ENCODE assay signal across 1 cellular context in the genomic region with DNA sequence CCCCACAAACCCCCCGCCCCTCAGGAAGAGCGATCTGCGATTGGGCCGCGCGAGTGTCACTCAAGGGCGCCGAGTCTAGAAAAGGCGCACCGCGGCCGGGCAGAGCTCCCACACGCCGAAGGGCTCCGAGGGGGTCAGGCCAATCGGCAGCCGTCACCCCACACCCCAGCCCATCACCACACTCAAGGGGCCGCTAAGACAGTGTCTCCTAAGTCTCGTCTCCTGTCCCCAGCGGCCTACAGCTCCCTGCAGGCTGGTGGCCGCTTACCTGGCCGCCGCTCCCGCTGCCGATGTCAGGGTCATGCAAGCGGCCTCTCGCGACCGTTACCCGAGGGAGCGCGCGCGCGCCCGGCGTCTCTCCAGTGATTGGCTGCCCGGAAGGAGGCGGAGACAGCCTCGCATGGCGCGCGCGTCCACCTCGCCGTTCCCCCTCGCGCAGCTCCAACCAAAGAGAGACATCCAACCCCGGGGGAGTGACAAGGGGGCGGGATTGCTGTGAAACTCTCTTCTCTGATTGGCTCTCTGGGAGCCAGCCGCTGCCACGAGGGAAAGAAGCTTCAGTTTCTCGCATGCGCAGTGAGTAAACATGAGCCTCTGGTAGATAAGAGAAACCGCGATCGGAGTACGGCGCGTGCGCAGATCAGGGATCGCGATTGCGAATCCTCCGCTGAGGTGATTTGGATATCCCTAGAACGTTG.
TF ChIP-seq lines count a peak whose summit lies in the region.

A gene with protein sequence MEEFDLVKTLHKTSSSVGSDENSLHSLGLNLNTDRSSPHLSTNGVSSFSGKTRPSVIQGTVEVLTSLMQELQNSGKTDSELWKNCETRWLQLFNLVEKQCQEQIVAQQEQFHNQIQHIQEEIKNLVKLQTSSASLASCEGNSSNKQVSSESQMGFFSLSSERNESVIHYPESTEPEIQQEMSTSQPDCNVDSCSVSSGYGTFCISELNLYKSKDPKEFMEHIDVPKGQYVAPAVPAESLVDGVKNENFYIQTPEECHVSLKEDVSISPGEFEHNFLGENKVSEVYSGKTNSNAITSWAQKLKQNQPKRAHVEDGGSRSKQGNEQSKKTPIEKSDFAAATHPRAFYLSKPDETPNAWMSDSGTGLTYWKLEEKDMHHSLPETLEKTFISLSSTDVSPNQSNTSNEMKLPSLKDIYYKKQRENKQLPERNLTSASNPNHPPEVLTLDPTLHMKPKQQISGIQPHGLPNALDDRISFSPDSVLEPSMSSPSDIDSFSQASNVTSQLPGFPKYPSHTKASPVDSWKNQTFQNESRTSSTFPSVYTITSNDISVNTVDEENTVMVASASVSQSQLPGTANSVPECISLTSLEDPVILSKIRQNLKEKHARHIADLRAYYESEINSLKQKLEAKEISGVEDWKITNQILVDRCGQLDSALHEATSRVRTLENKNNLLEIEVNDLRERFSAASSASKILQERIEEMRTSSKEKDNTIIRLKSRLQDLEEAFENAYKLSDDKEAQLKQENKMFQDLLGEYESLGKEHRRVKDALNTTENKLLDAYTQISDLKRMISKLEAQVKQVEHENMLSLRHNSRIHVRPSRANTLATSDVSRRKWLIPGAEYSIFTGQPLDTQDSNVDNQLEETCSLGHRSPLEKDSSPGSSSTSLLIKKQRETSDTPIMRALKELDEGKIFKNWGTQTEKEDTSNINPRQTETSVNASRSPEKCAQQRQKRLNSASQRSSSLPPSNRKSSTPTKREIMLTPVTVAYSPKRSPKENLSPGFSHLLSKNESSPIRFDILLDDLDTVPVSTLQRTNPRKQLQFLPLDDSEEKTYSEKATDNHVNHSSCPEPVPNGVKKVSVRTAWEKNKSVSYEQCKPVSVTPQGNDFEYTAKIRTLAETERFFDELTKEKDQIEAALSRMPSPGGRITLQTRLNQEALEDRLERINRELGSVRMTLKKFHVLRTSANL (minus strand): TSS at position 335 of the 698 bp plus-strand sequence. CDS start 2,777 bp downstream, outside the sequence.
A gene (plus strand): TSS at position 630 of the 698 bp plus-strand sequence. CDS start 20,239 bp downstream, outside the sequence.

TF ChIP-seq in HEK293, 187 proteins besides CTCF, POLR2A, EP300 and RAD21 (continued from another document and continues in another):
- TF ChIP-seq, protein P1, sequence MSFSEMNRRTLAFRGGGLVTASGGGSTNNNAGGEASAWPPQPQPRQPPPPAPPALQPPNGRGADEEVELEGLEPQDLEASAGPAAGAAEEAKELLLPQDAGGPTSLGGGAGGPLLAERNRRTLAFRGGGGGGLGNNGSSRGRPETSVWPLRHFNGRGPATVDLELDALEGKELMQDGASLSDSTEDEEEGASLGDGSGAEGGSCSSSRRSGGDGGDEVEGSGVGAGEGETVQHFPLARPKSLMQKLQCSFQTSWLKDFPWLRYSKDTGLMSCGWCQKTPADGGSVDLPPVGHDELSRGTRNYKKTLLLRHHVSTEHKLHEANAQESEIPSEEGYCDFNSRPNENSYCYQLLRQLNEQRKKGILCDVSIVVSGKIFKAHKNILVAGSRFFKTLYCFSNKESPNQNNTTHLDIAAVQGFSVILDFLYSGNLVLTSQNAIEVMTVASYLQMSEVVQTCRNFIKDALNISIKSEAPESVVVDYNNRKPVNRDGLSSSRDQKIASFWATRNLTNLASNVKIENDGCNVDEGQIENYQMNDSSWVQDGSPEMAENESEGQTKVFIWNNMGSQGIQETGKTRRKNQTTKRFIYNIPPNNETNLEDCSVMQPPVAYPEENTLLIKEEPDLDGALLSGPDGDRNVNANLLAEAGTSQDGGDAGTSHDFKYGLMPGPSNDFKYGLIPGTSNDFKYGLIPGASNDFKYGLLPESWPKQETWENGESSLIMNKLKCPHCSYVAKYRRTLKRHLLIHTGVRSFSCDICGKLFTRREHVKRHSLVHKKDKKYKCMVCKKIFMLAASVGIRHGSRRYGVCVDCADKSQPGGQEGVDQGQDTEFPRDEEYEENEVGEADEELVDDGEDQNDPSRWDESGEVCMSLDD (tag by site-specific recombination; IDR thresholded peaks at IDR 0.05) = peak; percentile 88
- TF ChIP-seq, protein P2, sequence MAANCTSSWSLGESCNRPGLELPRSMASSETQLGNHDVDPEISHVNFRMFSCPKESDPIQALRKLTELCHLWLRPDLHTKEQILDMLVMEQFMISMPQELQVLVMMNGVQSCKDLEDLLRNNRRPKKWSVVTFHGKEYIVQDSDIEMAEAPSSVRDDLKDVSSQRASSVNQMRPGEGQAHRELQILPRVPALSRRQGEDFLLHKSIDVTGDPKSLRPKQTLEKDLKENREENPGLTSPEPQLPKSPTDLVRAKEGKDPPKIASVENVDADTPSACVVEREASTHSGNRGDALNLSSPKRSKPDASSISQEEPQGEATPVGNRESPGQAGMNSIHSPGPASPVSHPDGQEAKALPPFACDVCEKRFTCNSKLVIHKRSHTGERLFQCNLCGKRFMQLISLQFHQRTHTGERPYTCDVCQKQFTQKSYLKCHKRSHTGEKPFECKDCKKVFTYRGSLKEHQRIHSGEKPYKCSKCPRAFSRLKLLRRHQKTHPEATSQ (tag by site-specific recombination; IDR thresholded peaks at IDR 0.05) = peak; percentile 98
- peak; percentile 94 for TF ChIP-seq ZSCAN23 (tag by site-specific recombination; IDR thresholded peaks at IDR 0.05)
- peak; percentile 39; the same call in 1 of the 2 replicates for TF ChIP-seq HOXD13 (CRISPR knock-in tag; IDR thresholded peaks at IDR 0.05; ENCODE audit: borderline replicate concordance)
- TF ChIP-seq ZNF266 (tag by site-specific recombination; IDR thresholded peaks at IDR 0.05; ENCODE audit: low read depth) = no peak
- peak; percentile 49 for TF ChIP-seq ZNF623 (tag by site-specific recombination; IDR thresholded peaks at IDR 0.05)
- no peak for TF ChIP-seq ZNF174 (tag by site-specific recombination; IDR thresholded peaks at IDR 0.05)
- TF ChIP-seq, protein P3, sequence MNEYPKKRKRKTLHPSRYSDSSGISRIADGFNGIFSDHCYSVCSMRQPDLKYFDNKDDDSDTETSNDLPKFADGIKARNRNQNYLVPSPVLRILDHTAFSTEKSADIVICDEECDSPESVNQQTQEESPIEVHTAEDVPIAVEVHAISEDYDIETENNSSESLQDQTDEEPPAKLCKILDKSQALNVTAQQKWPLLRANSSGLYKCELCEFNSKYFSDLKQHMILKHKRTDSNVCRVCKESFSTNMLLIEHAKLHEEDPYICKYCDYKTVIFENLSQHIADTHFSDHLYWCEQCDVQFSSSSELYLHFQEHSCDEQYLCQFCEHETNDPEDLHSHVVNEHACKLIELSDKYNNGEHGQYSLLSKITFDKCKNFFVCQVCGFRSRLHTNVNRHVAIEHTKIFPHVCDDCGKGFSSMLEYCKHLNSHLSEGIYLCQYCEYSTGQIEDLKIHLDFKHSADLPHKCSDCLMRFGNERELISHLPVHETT (tag by site-specific recombination; IDR thresholded peaks at IDR 0.05) = peak; percentile 85
- TF ChIP-seq, protein P4, sequence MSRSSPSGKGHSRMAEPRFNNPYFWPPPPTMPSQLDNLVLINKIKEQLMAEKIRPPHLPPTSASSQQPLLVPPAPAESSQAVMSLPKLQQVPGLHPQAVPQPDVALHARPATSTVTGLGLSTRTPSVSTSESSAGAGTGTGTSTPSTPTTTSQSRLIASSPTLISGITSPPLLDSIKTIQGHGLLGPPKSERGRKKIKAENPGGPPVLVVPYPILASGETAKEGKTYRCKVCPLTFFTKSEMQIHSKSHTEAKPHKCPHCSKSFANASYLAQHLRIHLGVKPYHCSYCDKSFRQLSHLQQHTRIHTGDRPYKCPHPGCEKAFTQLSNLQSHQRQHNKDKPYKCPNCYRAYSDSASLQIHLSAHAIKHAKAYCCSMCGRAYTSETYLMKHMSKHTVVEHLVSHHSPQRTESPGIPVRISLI (tag by site-specific recombination; IDR thresholded peaks at IDR 0.05) = peak; percentile 12
- TF ChIP-seq ZNF214 (tag by site-specific recombination; IDR thresholded peaks at IDR 0.05; ENCODE audit: borderline replicate concordance) = no peak
- TF ChIP-seq ZNF664 (tag by site-specific recombination; IDR thresholded peaks at IDR 0.05) = no peak
- peak; percentile 91 for TF ChIP-seq ZBTB48 (tag by site-specific recombination; IDR thresholded peaks at IDR 0.05)
- TF ChIP-seq ZFP41 (tag by site-specific recombination; IDR thresholded peaks at IDR 0.05; ENCODE audit: borderline replicate concordance) = no peak
- TF ChIP-seq ZNF621 (tag by site-specific recombination; IDR thresholded peaks at IDR 0.05) = no peak
- TF ChIP-seq, protein P5, sequence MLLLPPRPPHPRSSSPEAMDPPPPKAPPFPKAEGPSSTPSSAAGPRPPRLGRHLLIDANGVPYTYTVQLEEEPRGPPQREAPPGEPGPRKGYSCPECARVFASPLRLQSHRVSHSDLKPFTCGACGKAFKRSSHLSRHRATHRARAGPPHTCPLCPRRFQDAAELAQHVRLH (tag by site-specific recombination; IDR thresholded peaks at IDR 0.05) = peak; percentile 90
- no peak for TF ChIP-seq ZNF274 (IDR thresholded peaks at IDR 0.05; ENCODE audit: low read length)
- no peak for TF ChIP-seq ZNF274 (tag by site-specific recombination; IDR thresholded peaks at IDR 0.05; ENCODE audit: borderline replicate concordance)
- no peak for TF ChIP-seq ZNF404 (tag by site-specific recombination; IDR thresholded peaks at IDR 0.05)
- peak; percentile 90 for TF ChIP-seq SP3 (tag by site-specific recombination; IDR thresholded peaks at IDR 0.05)
- no peak for TF ChIP-seq ZNF558 (tag by site-specific recombination; IDR thresholded peaks at IDR 0.05)
- TF ChIP-seq ZNF211 (tag by site-specific recombination; IDR thresholded peaks at IDR 0.05; ENCODE audit: low read depth) = no peak
- peak; percentile 98 for TF ChIP-seq SP2 (tag by site-specific recombination; IDR thresholded peaks at IDR 0.05)
- TF ChIP-seq ZNF341 (tag by site-specific recombination; IDR thresholded peaks at IDR 0.05; ENCODE audit: low read depth) = peak; percentile 49
- TF ChIP-seq, protein P6, sequence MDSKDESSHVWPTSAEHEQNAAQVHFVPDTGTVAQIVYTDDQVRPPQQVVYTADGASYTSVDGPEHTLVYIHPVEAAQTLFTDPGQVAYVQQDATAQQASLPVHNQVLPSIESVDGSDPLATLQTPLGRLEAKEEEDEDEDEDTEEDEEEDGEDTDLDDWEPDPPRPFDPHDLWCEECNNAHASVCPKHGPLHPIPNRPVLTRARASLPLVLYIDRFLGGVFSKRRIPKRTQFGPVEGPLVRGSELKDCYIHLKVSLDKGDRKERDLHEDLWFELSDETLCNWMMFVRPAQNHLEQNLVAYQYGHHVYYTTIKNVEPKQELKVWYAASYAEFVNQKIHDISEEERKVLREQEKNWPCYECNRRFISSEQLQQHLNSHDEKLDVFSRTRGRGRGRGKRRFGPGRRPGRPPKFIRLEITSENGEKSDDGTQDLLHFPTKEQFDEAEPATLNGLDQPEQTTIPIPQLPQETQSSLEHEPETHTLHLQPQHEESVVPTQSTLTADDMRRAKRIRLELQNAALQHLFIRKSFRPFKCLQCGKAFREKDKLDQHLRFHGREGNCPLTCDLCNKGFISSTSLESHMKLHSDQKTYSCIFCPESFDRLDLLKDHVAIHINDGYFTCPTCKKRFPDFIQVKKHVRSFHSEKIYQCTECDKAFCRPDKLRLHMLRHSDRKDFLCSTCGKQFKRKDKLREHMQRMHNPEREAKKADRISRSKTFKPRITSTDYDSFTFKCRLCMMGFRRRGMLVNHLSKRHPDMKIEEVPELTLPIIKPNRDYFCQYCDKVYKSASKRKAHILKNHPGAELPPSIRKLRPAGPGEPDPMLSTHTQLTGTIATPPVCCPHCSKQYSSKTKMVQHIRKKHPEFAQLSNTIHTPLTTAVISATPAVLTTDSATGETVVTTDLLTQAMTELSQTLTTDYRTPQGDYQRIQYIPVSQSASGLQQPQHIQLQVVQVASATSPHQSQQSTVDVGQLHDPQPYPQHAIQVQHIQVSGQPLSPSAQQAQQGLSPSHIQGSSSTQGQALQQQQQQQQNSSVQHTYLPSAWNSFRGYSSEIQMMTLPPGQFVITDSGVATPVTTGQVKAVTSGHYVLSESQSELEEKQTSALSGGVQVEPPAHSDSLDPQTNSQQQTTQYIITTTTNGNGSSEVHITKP (tag by site-specific recombination; IDR thresholded peaks at IDR 0.05) = peak; percentile 62; the same call in 1 of the 2 replicates
- 0 out of 2 replicates have a peak, but pooled peaks have one; percentile 17 for TF ChIP-seq ZSCAN16 (tag by site-specific recombination; IDR thresholded peaks at IDR 0.05)
- no peak; the same call in 1 of the 2 replicates for TF ChIP-seq SCRT2 (tag by site-specific recombination; IDR thresholded peaks at IDR 0.05)
- TF ChIP-seq ZNF311 (tag by site-specific recombination; IDR thresholded peaks at IDR 0.05; ENCODE audit: borderline replicate concordance) = no peak
- TF ChIP-seq EGR2 (tag by site-specific recombination; IDR thresholded peaks at IDR 0.05; ENCODE audit: low read depth) = 0 out of 2 replicates have a peak, but pooled peaks have one; percentile 52
- TF ChIP-seq YY2 (tag by site-specific recombination; IDR thresholded peaks at IDR 0.05) = peak; percentile 43; the same call in 1 of the 2 replicates
- no peak for TF ChIP-seq ZNF555 (tag by site-specific recombination; conservative IDR thresholded peaks at IDR 0.05)
- TF ChIP-seq WT1 (tag by site-specific recombination; IDR thresholded peaks at IDR 0.05) = peak; percentile 81; the same call in 1 of the 2 replicates
- TF ChIP-seq ZNF792 (tag by site-specific recombination; IDR thresholded peaks at IDR 0.05) = 0 out of 2 replicates have a peak, but pooled peaks have one; percentile 47
- TF ChIP-seq, protein P7, sequence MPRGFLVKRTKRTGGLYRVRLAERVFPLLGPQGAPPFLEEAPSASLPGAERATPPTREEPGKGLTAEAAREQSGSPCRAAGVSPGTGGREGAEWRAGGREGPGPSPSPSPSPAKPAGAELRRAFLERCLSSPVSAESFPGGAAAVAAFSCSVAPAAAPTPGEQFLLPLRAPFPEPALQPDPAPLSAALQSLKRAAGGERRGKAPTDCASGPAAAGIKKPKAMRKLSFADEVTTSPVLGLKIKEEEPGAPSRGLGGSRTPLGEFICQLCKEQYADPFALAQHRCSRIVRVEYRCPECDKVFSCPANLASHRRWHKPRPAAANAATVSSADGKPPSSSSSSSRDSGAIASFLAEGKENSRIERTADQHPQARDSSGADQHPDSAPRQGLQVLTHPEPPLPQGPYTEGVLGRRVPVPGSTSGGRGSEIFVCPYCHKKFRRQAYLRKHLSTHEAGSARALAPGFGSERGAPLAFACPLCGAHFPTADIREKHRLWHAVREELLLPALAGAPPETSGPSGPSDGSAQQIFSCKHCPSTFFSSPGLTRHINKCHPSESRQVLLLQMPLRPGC (tag by site-specific recombination; IDR thresholded peaks at IDR 0.05) = peak; percentile 95
- TF ChIP-seq ZBTB17 (tag by site-specific recombination; IDR thresholded peaks at IDR 0.05) = 0 out of 2 replicates have a peak, but pooled peaks have one; percentile 71
- peak; percentile 83 for TF ChIP-seq ZFP69B (tag by site-specific recombination; IDR thresholded peaks at IDR 0.05)
- TF ChIP-seq ZNF48 (tag by site-specific recombination; IDR thresholded peaks at IDR 0.05) = no peak
- TF ChIP-seq ZNF624 (tag by site-specific recombination; IDR thresholded peaks at IDR 0.05) = peak; percentile 75; the same call in 1 of the 2 replicates
- no peak for TF ChIP-seq SETDB1 (IDR thresholded peaks at IDR 0.05; ENCODE audit: insufficient read length, low read length)
- TF ChIP-seq ZNF19 (tag by site-specific recombination; IDR thresholded peaks at IDR 0.05; ENCODE audit: low read depth) = no peak
- TF ChIP-seq ZNF707 (tag by site-specific recombination; IDR thresholded peaks at IDR 0.05) = no peak
- peak; percentile 92 for TF ChIP-seq KLF8 (tag by site-specific recombination; IDR thresholded peaks at IDR 0.05)
- TF ChIP-seq OVOL3 (tag by site-specific recombination; IDR thresholded peaks at IDR 0.05) = peak; percentile 100
